20 cellular contexts compared by ENCODE assay signal in genomic region chr1:30713211-30713770, GRCh38. TPM values are rescaled to one million over a fixed set of nuclear protein-coding genes. Genes with fewer than 3 reads are reported as not detected.
DNase-seq lines count a peak whose midpoint lies in the region; ATAC-seq, FAIRE-seq and TF ChIP-seq lines count a peak whose summit lies in the region.
"Had no signal": no experiment of that assay in that cellular context is flagged by ENCODE, and none has a peak within 500 bp of the region (broad histone marks: within the 10 kb centered on the region; RNA-seq: fewer than 3 reads in every experiment).

No MANE protein-coding gene starts in this region.

- H4K20me1 ChIP-seq in fibroblast of lung (ENCODE audit: control insufficient read depth, extremely low read depth, insufficient read depth, low read length) (no peaks in the 10 kb centered on the region), osteoblast (ENCODE audit: insufficient read depth, low read length) (no peaks in the 10 kb centered on the region)

- POLR2A ChIA-PET in RWPE1 (lab: Yijun Ruan, JAX; ENCODE audit: low non-redundant PET): no interaction called here

- CTCF ChIA-PET in RWPE1 (lab: Yijun Ruan, JAX): interaction anchor here (0.6 kb wide), 1 partner anchor 1373 kb away, joined by 3 read pairs; no protein-coding TSS in a partner anchor

- H3K4me2 ChIP-seq in fibroblast of lung (ENCODE audit: extremely low read depth, insufficient read depth, low read length) (no peak overlapping the region), osteoblast (ENCODE audit: insufficient read depth, low read length) (no peak overlapping the region)

- H3K9ac ChIP-seq in fibroblast of lung (ENCODE audit: insufficient read depth, low read length): no peak overlapping the region

- no peak for DNase-seq in GM12891 (ENCODE audit: insufficient read length, low spot score)
- DNase-seq in RWPE1 (ENCODE audit: low spot score): no peak
- DNase-seq in fibroblast of lung (ENCODE audit: low read depth in 2 of 2): peak; percentile 19 to 33
- DNase-seq in osteoblast (ENCODE audit: insufficient read length, low spot score, missing footprints): peak; percentile 54
- DNase-seq in H7: no peak
- no peak for DNase-seq in dermis blood vessel endothelial cell
- no peak for DNase-seq in GOT3 (lab: John Stamatoyannopoulos, UW)
- DNase-seq: DMS153, MV-4-11, NCI-H1417, NCI-H187 treated with DMSO at 0.1 percent for 48 hours, NCI-H2171 treated with DMSO at 0.1 percent for 48 hours, NCI-H510A treated with DMSO at 0.1 percent for 48 hours had no signal

- H3K27me3 ChIP-seq in fibroblast of lung (ENCODE audit: control insufficient read depth, insufficient read depth, low read length): peaks cover 5% of the 10 kb centered on the region
- H3K27me3 ChIP-seq in osteoblast (ENCODE audit: insufficient read depth, low read length): peaks cover 24% of the 10 kb centered on the region
- H3K27me3 ChIP-seq in H7 (ENCODE audit: control insufficient read depth, insufficient read depth, low read length): no peaks in the 10 kb centered on the region

- TF ChIP-seq CTCF in RWPE1 (conservative IDR thresholded peaks at IDR 0.05; ENCODE audit: low read depth) (no peak), fibroblast of lung (conservative IDR thresholded peaks at IDR 0.05 in 1 of 2, IDR thresholded peaks at IDR 0.05 in 1 of 2; ENCODE audit: low read depth in 1 of 2, low read length in 2 of 2) (no peak), osteoblast (IDR thresholded peaks at IDR 0.05; ENCODE audit: extremely low read depth, low read depth, low read length) (no peak)

- H2AFZ ChIP-seq in fibroblast of lung (ENCODE audit: low read length) (no peak overlapping the region), osteoblast (ENCODE audit: low read length) (no peak overlapping the region)

- H3K27ac ChIP-seq in RWPE1 (peak overlapping the region; percentile 20), fibroblast of lung (ENCODE audit: insufficient read depth, low read length) (no peak overlapping the region), osteoblast (ENCODE audit: low read depth, low read length) (no peak overlapping the region)
- H3K27ac ChIP-seq: C4-2B, SK-N-MC had no signal

- peak; percentile 58 for FAIRE-seq in GM12891 (lab: Jason Lieb, UNC)
- FAIRE-seq: H54 had no signal

- no peak for ATAC-seq in HG03565 (IDR thresholded peaks at IDR 0.05; ENCODE audit: unreplicated experiment)
- ATAC-seq: Right ventricle myocardium inferior had no signal

- H3K79me2 ChIP-seq in fibroblast of lung (ENCODE audit: control insufficient read depth, insufficient read depth, low read length) (no peaks in the 10 kb centered on the region), osteoblast (ENCODE audit: insufficient read depth, low read length) (no peaks in the 10 kb centered on the region)

- H3K9me3 ChIP-seq in fibroblast of lung (ENCODE audit: control insufficient read depth, insufficient read depth, low read depth, low read length): no peaks in the 10 kb centered on the region
- peaks cover 3% of the 10 kb centered on the region for H3K9me3 ChIP-seq in osteoblast (ENCODE audit: low read depth, low read length)

- H3K4me3 ChIP-seq in fibroblast of lung (replicated peaks in 1 of 4; ENCODE audit: control extremely low read depth in 1 of 4, insufficient read depth in 1 of 4, low read depth in 3 of 4, low read length in 4 of 4) (no peak overlapping the region), osteoblast (ENCODE audit: insufficient read depth, low read length) (no peak overlapping the region), H7 (ENCODE audit: insufficient read depth, low read depth, low read length) (no peak overlapping the region)
- H3K4me3 ChIP-seq: SK-N-MC had no signal

- no peaks in the 10 kb centered on the region for H3K36me3 ChIP-seq in fibroblast of lung (ENCODE audit: control insufficient read depth, insufficient read depth, low read length)
- no peaks in the 10 kb centered on the region for H3K36me3 ChIP-seq in osteoblast (ENCODE audit: insufficient read depth, low read length)
- H3K36me3 ChIP-seq in H7 (replicated peaks; ENCODE audit: control insufficient read depth, insufficient read depth, low read length): no peaks in the 10 kb centered on the region

- H3K4me1 ChIP-seq in fibroblast of lung (ENCODE audit: control insufficient read depth, extremely low read depth, insufficient read depth, low read length) (no peaks in the 10 kb centered on the region), osteoblast (ENCODE audit: insufficient read depth, low read length) (no peaks in the 10 kb centered on the region)

- TF ChIP-seq POLR2A in GM12891 (IDR thresholded peaks at IDR 0.05; ENCODE audit: low read depth, low read length): no peak

TF ChIP-seq in GM12891, 5 proteins besides CTCF, POLR2A, EP300 and RAD21:
- TF ChIP-seq SPI1 (IDR thresholded peaks at IDR 0.05; ENCODE audit: low read depth, low read length) (no peak), PAX5 (IDR thresholded peaks at IDR 0.05; ENCODE audit: insufficient read depth, low read length, severe bottlenecking) (no peak), POLR2AphosphoS5 (IDR thresholded peaks at IDR 0.05; ENCODE audit: low read depth, low read length) (no peak), TAF1 (IDR thresholded peaks at IDR 0.05; ENCODE audit: low read depth, low read length) (no peak), POU2F2 (IDR thresholded peaks at IDR 0.05; ENCODE audit: low read depth, low read length) (no peak)

RNA-seq across cellular contexts. Expression of gene MATN1, which starts 10.1 kb away (rescaled TPM):
- 0.65 TPM for polyA plus RNA-seq in GM12891 (2012; ENCODE audit: low read depth, missing spikeins)
- total RNA-seq in fibroblast of lung (0.26 TPM in 1 of 2 replicates, not detected in the other), osteoblast (under 0.01 TPM in 1 of 2 replicates, not detected in the other), dermis blood vessel endothelial cell (0.17 TPM in 1 of 2 replicates, not detected in the other)
- polyA plus RNA-seq in fibroblast of lung: not detected in 2 replicates
- polyA plus RNA-seq in fibroblast of lung (2012): 0.07 TPM in 1 of 2 replicates, not detected in the other
- not detected in 2 replicates for polyA minus RNA-seq in fibroblast of lung (ENCODE audit: low replicate concordance)
- total RNA-seq in H7 (2014; rRNA removed; shearing (Covaris generic)): 0.26 and 0.76 TPM in 2 replicates
- total RNA-seq: A172, HT1080, Right ventricle myocardium inferior had no signal

RNA-seq across cellular contexts. Expression of gene LAPTM5, which starts 44.3 kb away (rescaled TPM):
- polyA plus RNA-seq in GM12891 (2012; ENCODE audit: low read depth, missing spikeins): 479 TPM
- total RNA-seq in fibroblast of lung (under 0.01 TPM in 2 replicates), osteoblast (0.72 and 1.8 TPM in 2 replicates), dermis blood vessel endothelial cell (23.1 and 39.9 TPM in 2 replicates)
- polyA plus RNA-seq in fibroblast of lung: 0.25 and 0.32 TPM in 2 replicates
- polyA plus RNA-seq in fibroblast of lung (2012): 0.06 and 0.19 TPM in 2 replicates
- 0.70 and 3.4 TPM in 2 replicates for polyA minus RNA-seq in fibroblast of lung (ENCODE audit: low replicate concordance)
- total RNA-seq in H7 (2014; rRNA removed; shearing (Covaris generic)): 0.26 and 0.28 TPM in 2 replicates
- total RNA-seq: A172 had no signal

Comparison
In these comparisons a context has a peak if more than half of its experiments do, and no peak if none do; other contexts are left out.
1. DNase-seq: peak in fibroblast of lung (2 of 2) and osteoblast (single experiment); none in GM12891 (single experiment), RWPE1 (single experiment), H7 (single experiment), dermis blood vessel endothelial cell (single experiment) and GOT3 (single experiment).